Comparison of ENCODE assay signal across 8 cellular contexts in the genomic region with DNA sequence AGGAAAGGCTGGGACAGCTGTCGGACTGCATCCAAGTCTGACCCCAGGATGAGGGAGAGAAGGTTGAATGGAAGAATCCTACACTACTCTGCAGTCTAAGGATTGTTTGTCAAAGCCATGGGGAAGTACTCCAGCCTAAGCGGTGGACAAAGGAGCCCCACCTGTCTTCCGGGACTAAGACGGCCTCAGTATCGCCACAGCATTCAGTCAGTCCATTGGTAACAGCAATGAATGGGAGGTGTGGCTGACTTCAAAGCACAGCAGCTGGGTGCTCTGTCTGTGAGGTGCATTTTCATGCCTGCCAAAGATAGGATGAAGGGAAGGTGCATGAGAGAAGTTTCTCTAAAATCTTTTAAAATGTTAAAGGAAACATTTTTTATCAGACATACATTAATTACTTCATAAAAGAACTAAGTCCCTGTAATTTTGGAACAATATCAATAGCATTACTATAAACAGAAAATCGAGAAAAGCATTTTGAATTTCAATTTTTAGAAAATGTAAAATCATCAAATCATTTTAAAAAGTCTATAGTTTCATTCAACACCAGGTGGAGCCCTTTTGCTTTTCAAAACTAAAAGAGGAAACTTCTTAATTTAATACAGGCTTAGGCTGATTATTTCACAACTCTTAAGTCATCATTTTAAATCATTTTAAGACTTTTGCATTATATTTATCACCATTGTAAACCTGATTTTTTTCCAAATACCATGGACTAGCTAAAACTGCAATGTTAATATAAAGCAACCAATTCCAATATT. TPM values are rescaled to one million over a fixed set of nuclear protein-coding genes. Genes with fewer than 3 reads are reported as not detected.
A peak's percentile ranks its signal among the peaks of the same experiment; 100 is the strongest.
DNase-seq lines count a peak whose midpoint lies in the region; ATAC-seq and TF ChIP-seq lines count a peak whose summit lies in the region.

No MANE protein-coding gene starts in this region.

- H3K27me3 Mint-ChIP-seq in activated T-helper 2 cell treated with anti-CD3 and anti-CD28 coated beads, Interferon-gamma antibody, Interleukin-2, Interleukin-4, amounts not matched to agents 10 μg/mL and 5 μg/mL and 100 μg/mL, durations not matched to agents 14 hours and 24 hours and 36 hours (ENCODE audit: low read depth): peaks cover 3% of the 10 kb centered on the region
- peaks cover 11% of the 10 kb centered on the region for H3K27me3 Mint-ChIP-seq in activated CD4-positive, alpha-beta T cell treated with anti-CD3 and anti-CD28 coated beads, Interleukin-2, amount 10 ng/mL, durations not matched to agents 24 days and 14 days

- no peaks in the 10 kb centered on the region for H3K9me3 Mint-ChIP-seq in activated T-helper 2 cell treated with anti-CD3 and anti-CD28 coated beads, Interferon-gamma antibody, Interleukin-2, Interleukin-4, amounts not matched to agents 10 μg/mL and 5 μg/mL and 100 μg/mL, durations not matched to agents 14 hours and 24 hours and 36 hours
- no peaks in the 10 kb centered on the region for H3K9me3 Mint-ChIP-seq in activated CD4-positive, alpha-beta T cell treated with anti-CD3 and anti-CD28 coated beads, Interleukin-2, amount 10 ng/mL, durations not matched to agents 24 days and 14 days

- H3K4me1 ChIP-seq in thoracic aorta (ENCODE audit: control insufficient read depth in 1 of 2, low read depth in 2 of 2): no peaks in the 10 kb centered on the region

- H3K27ac ChIP-seq in C4-2B: no peak overlapping the region
- H3K27ac ChIP-seq in thoracic aorta: no peak overlapping the region

- no peaks in the 10 kb centered on the region for H3K27me3 ChIP-seq in thoracic aorta (replicated peaks; ENCODE audit: insufficient read depth)

- H3K9me3 ChIP-seq in thoracic aorta: no peaks in the 10 kb centered on the region

- ATAC-seq in thoracic aorta (ENCODE audit: insufficient number of reproducible peaks, low FRiP score, low read depth): no peak

- H3K27ac Mint-ChIP-seq in activated T-helper 2 cell treated with anti-CD3 and anti-CD28 coated beads, Interferon-gamma antibody, Interleukin-2, Interleukin-4, amounts not matched to agents 10 μg/mL and 5 μg/mL and 100 μg/mL, durations not matched to agents 14 hours and 24 hours and 36 hours: no peak overlapping the region
- H3K27ac Mint-ChIP-seq in activated CD4-positive, alpha-beta T cell treated with anti-CD3 and anti-CD28 coated beads, Interleukin-2, amount 10 ng/mL, durations not matched to agents 24 days and 14 days: no peak overlapping the region

- H3K4me1 Mint-ChIP-seq in activated T-helper 2 cell treated with anti-CD3 and anti-CD28 coated beads, Interferon-gamma antibody, Interleukin-2, Interleukin-4, amounts not matched to agents 10 μg/mL and 5 μg/mL and 100 μg/mL, durations not matched to agents 14 hours and 24 hours and 36 hours (ENCODE audit: low read depth): no peaks in the 10 kb centered on the region
- no peaks in the 10 kb centered on the region for H3K4me1 Mint-ChIP-seq in activated CD4-positive, alpha-beta T cell treated with anti-CD3 and anti-CD28 coated beads, Interleukin-2, amount 10 ng/mL, durations not matched to agents 24 days and 14 days

- H3K36me3 ChIP-seq in thoracic aorta: no peaks in the 10 kb centered on the region

- H3K36me3 Mint-ChIP-seq in activated T-helper 2 cell treated with anti-CD3 and anti-CD28 coated beads, Interferon-gamma antibody, Interleukin-2, Interleukin-4, amounts not matched to agents 10 μg/mL and 5 μg/mL and 100 μg/mL, durations not matched to agents 14 hours and 24 hours and 36 hours (ENCODE audit: low read depth): no peaks in the 10 kb centered on the region
- no peaks in the 10 kb centered on the region for H3K36me3 Mint-ChIP-seq in activated CD4-positive, alpha-beta T cell treated with anti-CD3 and anti-CD28 coated beads, Interleukin-2, amount 10 ng/mL, durations not matched to agents 24 days and 14 days (ENCODE audit: low read depth)

- TF ChIP-seq CTCF in C4-2B (conservative IDR thresholded peaks at IDR 0.05) (peak; percentile 60), LNCAP (IDR thresholded peaks at IDR 0.05) (peak; percentile 42; the same call in 1 of the 2 replicates), thoracic aorta (IDR thresholded peaks at IDR 0.05) (peak; percentile 62)

- DNase-seq in SK-N-DZ (ENCODE audit: low spot score) (peak; percentile 25), glomerular visceral epithelial cell (ENCODE audit: extremely low spot score) (peak; percentile 20), thoracic aorta (ENCODE audit: low spot score) (no peak), KG1 (lab: John Stamatoyannopoulos, UW) (no peak)
- no peak for DNase-seq in activated T-helper 2 cell treated with anti-CD3 and anti-CD28 coated beads, Interferon-gamma antibody, Interleukin-2, Interleukin-4, amounts not matched to agents 10 μg/mL and 5 μg/mL and 100 μg/mL, durations not matched to agents 14 hours and 24 hours and 36 hours (ENCODE audit: low spot score)
- no peak for DNase-seq in activated CD4-positive, alpha-beta T cell treated with anti-CD3 and anti-CD28 coated beads, Interleukin-2, amount 10 ng/mL, durations not matched to agents 24 days and 14 days

- no peak overlapping the region for H3K4me3 Mint-ChIP-seq in activated T-helper 2 cell treated with anti-CD3 and anti-CD28 coated beads, Interferon-gamma antibody, Interleukin-2, Interleukin-4, amounts not matched to agents 10 μg/mL and 5 μg/mL and 100 μg/mL, durations not matched to agents 14 hours and 24 hours and 36 hours (ENCODE audit: low read depth)
- no peak overlapping the region for H3K4me3 Mint-ChIP-seq in activated CD4-positive, alpha-beta T cell treated with anti-CD3 and anti-CD28 coated beads, Interleukin-2, amount 10 ng/mL, durations not matched to agents 24 days and 14 days

- intact Hi-C loops in activated T-helper 2 cell treated with anti-CD3 and anti-CD28 coated beads, Interferon-gamma antibody, Interleukin-2, Interleukin-4, amounts not matched to agents 10 μg/mL and 5 μg/mL and 100 μg/mL, durations not matched to agents 14 hours and 24 hours and 36 hours (cut with micrococcal nuclease): loop anchor here (1.0 to 10.0 kb wide), 3 partner anchors 127 to 450 kb away; no protein-coding TSS in a partner anchor
- intact Hi-C loops in activated CD4-positive, alpha-beta T cell treated with anti-CD3 and anti-CD28 coated beads, Interleukin-2, amount 10 ng/mL, durations not matched to agents 24 days and 14 days (cut with micrococcal nuclease): loop anchor here (1.0 to 5.0 kb wide), 2 partner anchors 127 to 447 kb away; no protein-coding TSS in a partner anchor

- no peak overlapping the region for H3K4me3 ChIP-seq in thoracic aorta

RNA-seq across cellular contexts. Expression of a gene that starts 27.6 kb away (rescaled TPM):
- polyA plus RNA-seq in SK-N-DZ (2014; cell fraction: cytosol; rRNA removed): 5.7 and 9.0 TPM in 2 replicates
- 27.4 and 27.7 TPM in 2 replicates for polyA plus RNA-seq in SK-N-DZ (2014; cell fraction: nucleus; rRNA removed)
- 10 to 100 TPM; 11.0 to 16.6 TPM for total RNA-seq in thoracic aorta
- total RNA-seq in activated T-helper 2 cell treated with anti-CD3 and anti-CD28 coated beads, Interferon-gamma antibody, Interleukin-2, Interleukin-4, amounts not matched to agents 10 μg/mL and 5 μg/mL and 100 μg/mL, durations not matched to agents 14 hours and 24 hours and 36 hours: not detected in 2 replicates
- not detected in 2 replicates for total RNA-seq in activated CD4-positive, alpha-beta T cell treated with anti-CD3 and anti-CD28 coated beads, Interleukin-2, amount 10 ng/mL, durations not matched to agents 24 days and 14 days

Comparison
In these comparisons a context has a peak if more than half of its experiments do, and no peak if none do; other contexts are left out.
1. DNase-seq: peak in SK-N-DZ (single experiment) and glomerular visceral epithelial cell (single experiment); none in thoracic aorta (single experiment), KG1 (single experiment), activated T-helper 2 cell treated with anti-CD3 and anti-CD28 coated beads, Interferon-gamma antibody, Interleukin-2, Interleukin-4, amounts not matched to agents 10 μg/mL and 5 μg/mL and 100 μg/mL, durations not matched to agents 14 hours and 24 hours and 36 hours (single experiment) and activated CD4-positive, alpha-beta T cell treated with anti-CD3 and anti-CD28 coated beads, Interleukin-2, amount 10 ng/mL, durations not matched to agents 24 days and 14 days (single experiment).
2. RNA of a gene that starts 27.6 kb away (total RNA-seq): 11.0 to 16.6 TPM in thoracic aorta; not detected in activated CD4-positive, alpha-beta T cell treated with anti-CD3 and anti-CD28 coated beads, Interleukin-2, amount 10 ng/mL, durations not matched to agents 24 days and 14 days and not detected in activated T-helper 2 cell treated with anti-CD3 and anti-CD28 coated beads, Interferon-gamma antibody, Interleukin-2, Interleukin-4, amounts not matched to agents 10 μg/mL and 5 μg/mL and 100 μg/mL, durations not matched to agents 14 hours and 24 hours and 36 hours; every median in the first group is over 10 times any median in the second.
3. Peak in every context shown above with its lines, with median percentiles within 50 percentile points of each other: CTCF ChIP-seq.